14 cellular contexts compared by ENCODE assay signal in the genomic region with DNA sequence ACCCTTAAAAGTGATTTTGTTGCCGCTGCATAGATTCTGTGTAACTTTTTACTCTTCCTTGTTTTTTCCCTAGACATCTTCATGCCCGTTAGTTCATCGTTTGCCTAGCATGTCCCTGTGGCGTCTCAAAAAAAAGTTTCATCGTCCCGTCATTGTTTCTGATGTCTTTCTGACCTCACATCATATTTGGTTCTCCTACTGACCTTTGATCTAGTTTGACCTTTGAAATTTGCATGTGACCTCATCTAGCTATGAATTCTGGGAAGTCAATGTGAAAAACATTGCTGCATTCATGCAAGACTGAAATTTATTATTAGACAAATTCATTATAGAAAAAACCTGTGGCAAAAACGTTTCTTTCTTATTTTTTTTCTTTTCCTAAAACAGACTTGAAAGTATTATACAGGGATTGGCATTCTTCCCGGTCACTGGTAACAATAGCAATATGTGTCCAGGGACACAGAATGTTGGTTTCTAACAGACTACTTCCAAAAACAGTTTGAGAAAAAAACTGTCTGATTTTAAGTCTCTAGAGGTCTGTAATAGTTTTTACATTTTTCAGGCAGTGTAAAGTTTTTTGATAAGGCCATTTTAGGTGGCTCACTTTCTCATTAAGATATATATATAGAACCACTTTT.
DNase-seq lines count a peak whose midpoint lies in the region; ATAC-seq and TF ChIP-seq lines count a peak whose summit lies in the region.
"Had no signal": no experiment of that assay in that cellular context is flagged by ENCODE, and none has a peak within 500 bp of the region (broad histone marks: within the 10 kb centered on the region; RNA-seq: fewer than 3 reads in every experiment).

No MANE protein-coding gene starts in this region.

- peak; percentile 30 for DNase-seq in choroid plexus epithelial cell (ENCODE audit: low read depth)
- no peak for DNase-seq in mesenchymal stem cell
- DNase-seq in left lung: no peak
- no peak for DNase-seq in activated T-cell treated with anti-CD3 and anti-CD28 coated beads, Interleukin-2, amount 50 U/mL, for 1 hour
- DNase-seq: activated effector memory CD4-positive, alpha-beta T cell treated with anti-CD3 and anti-CD28 coated beads, Interleukin-2, amount 50 U/mL, for 16 hours; islet precursor cell; NCI-H2029; PC-9; stimulated activated naive CD8-positive, alpha-beta T cell treated with anti-CD3 and anti-CD28 coated beads, Interleukin-15, amount 100 ng/mL, for 72 hours had no signal

- H3K4ac ChIP-seq in mesenchymal stem cell (ENCODE audit: low read depth in 1 of 2, low read length in 2 of 2): no peak overlapping the region

- peaks cover 47 to 94% (median 68%) of the 10 kb centered on the region in 11 experiments for H3K36me3 ChIP-seq in BLaER1 treated with 17β-estradiol and CSF1 and Interleukin-3, amounts not matched to agents 10 nM and 100 nM
- H3K36me3 ChIP-seq in mesenchymal stem cell (ENCODE audit: control insufficient read depth in 1 of 2, insufficient read depth in 2 of 2, low read depth in 1 of 2, low read length in 2 of 2) (peaks cover 22 to 31% of the 10 kb centered on the region in 2 experiments), left lung (peaks cover 0 to 92% of the 10 kb centered on the region in 2 donors)

- WGBS in mesenchymal stem cell: 96% methylated on average over 7 of the region's 8 CpGs

- H4K91ac ChIP-seq in mesenchymal stem cell (ENCODE audit: low read length): no peak overlapping the region

- peak overlapping the region in 9 of 11 experiments; percentile 68 to 82 (median 79); a peak in 18 of 22 replicates for H3K27ac ChIP-seq in BLaER1 treated with 17β-estradiol and CSF1 and Interleukin-3, amounts not matched to agents 10 nM and 100 nM
- no peak overlapping the region for H3K27ac ChIP-seq in mesenchymal stem cell (ENCODE audit: low read length, poor library complexity, severe bottlenecking)
- no peak overlapping the region for H3K27ac ChIP-seq in left lung
- H3K27ac ChIP-seq: neutrophil, PC-9 had no signal

- peak overlapping the region in 2 of 3 donors; percentile 7 to 86 for H3K27ac Mint-ChIP-seq in IgD-negative memory B cell

- ATAC-seq in GM18861 (IDR thresholded peaks at IDR 0.05; ENCODE audit: unreplicated experiment) (no peak), left lung (no peak), GM21515 (IDR thresholded peaks at IDR 0.05; ENCODE audit: unreplicated experiment) (no peak)
- ATAC-seq: stimulated activated naive CD8-positive, alpha-beta T cell treated with anti-CD3 and anti-CD28 coated beads, Interleukin-15, amount 100 ng/mL, for 72 hours had no signal

- H3K23ac ChIP-seq in mesenchymal stem cell (ENCODE audit: low read length in 2 of 2): no peak overlapping the region

- peaks cover 4% of the 10 kb centered on the region for H3K36me3 Mint-ChIP-seq in IgD-negative memory B cell

- no peaks in the 10 kb centered on the region for H3K79me1 ChIP-seq in mesenchymal stem cell (replicated peaks; ENCODE audit: low read length, poor library complexity, severe bottlenecking)

- no peaks in the 10 kb centered on the region for H3K9me3 Mint-ChIP-seq in IgD-negative memory B cell
- H3K9me3 Mint-ChIP-seq: stimulated activated naive CD8-positive, alpha-beta T cell treated with anti-CD3 and anti-CD28 coated beads, Interleukin-15, amount 100 ng/mL, for 72 hours had no signal

- no peak overlapping the region for H2AK5ac ChIP-seq in mesenchymal stem cell (ENCODE audit: low read length, severe bottlenecking)

- no peak overlapping the region for H2BK12ac ChIP-seq in mesenchymal stem cell (ENCODE audit: low read length in 2 of 2)

- peaks cover 14 to 22% (median 20%) of the 10 kb centered on the region in 3 donors for H3K4me1 Mint-ChIP-seq in IgD-negative memory B cell

- no peak for TF ChIP-seq CTCF in choroid plexus epithelial cell (conservative IDR thresholded peaks at IDR 0.05; ENCODE audit: low read depth, low read length)
- no peak for TF ChIP-seq CTCF in left lung (IDR thresholded peaks at IDR 0.05)

- H2BK15ac ChIP-seq in mesenchymal stem cell (ENCODE audit: low read depth, poor library complexity, severe bottlenecking): no peak overlapping the region

- H3K4me2 ChIP-seq in BLaER1 treated with 17β-estradiol and CSF1 and Interleukin-3, amounts not matched to agents 10 nM and 100 nM: peak overlapping the region; percentile 56 to 95 (median 90)
- no peak overlapping the region for H3K4me2 ChIP-seq in mesenchymal stem cell (ENCODE audit: low read length, poor library complexity, severe bottlenecking)
- H3K4me2 ChIP-seq: PC-9 had no signal

- H3K9me3 ChIP-seq in BLaER1 treated with 17β-estradiol and CSF1 and Interleukin-3, amounts not matched to agents 10 nM and 100 nM (replicated peaks in 1 of 11): no peaks in the 10 kb centered on the region
- H3K9me3 ChIP-seq in mesenchymal stem cell (ENCODE audit: control insufficient read depth, low read length) (no peaks in the 10 kb centered on the region), left lung (no peaks in the 10 kb centered on the region)
- H3K9me3 ChIP-seq: neutrophil had no signal

- H3K27me3 Mint-ChIP-seq in IgD-negative memory B cell: no peaks in the 10 kb centered on the region
- H3K27me3 Mint-ChIP-seq: stimulated activated naive CD8-positive, alpha-beta T cell treated with anti-CD3 and anti-CD28 coated beads, Interleukin-15, amount 100 ng/mL, for 72 hours had no signal

- peaks cover 65 to 100% (median 92%) of the 10 kb centered on the region in 10 experiments for H3K4me1 ChIP-seq in BLaER1 treated with 17β-estradiol and CSF1 and Interleukin-3, amounts not matched to agents 10 nM and 100 nM
- H3K4me1 ChIP-seq in mesenchymal stem cell (ENCODE audit: control insufficient read depth, insufficient read depth, low read depth, low read length) (no peaks in the 10 kb centered on the region), left lung (peaks cover 3 to 38% of the 10 kb centered on the region in 2 donors)

- H3K9ac ChIP-seq in BLaER1 treated with 17β-estradiol and CSF1 and Interleukin-3, amounts not matched to agents 10 nM and 100 nM: peak overlapping the region in 7 of 11 experiments; percentile 4 to 76 (median 55); a peak in 11 of 22 replicates
- H3K9ac ChIP-seq in mesenchymal stem cell (ENCODE audit: low read length): peak overlapping the region; percentile 57

- no peak overlapping the region for H2BK120ac ChIP-seq in mesenchymal stem cell (ENCODE audit: low read depth, low read length)

- no peak overlapping the region for H3K14ac ChIP-seq in mesenchymal stem cell (ENCODE audit: low read length in 2 of 2)

- H3K4me3 Mint-ChIP-seq in IgD-negative memory B cell: no peak overlapping the region
- H3K4me3 Mint-ChIP-seq: stimulated activated naive CD8-positive, alpha-beta T cell treated with anti-CD3 and anti-CD28 coated beads, Interleukin-15, amount 100 ng/mL, for 72 hours had no signal

- H3K4me3 ChIP-seq in BLaER1 treated with 17β-estradiol and CSF1 and Interleukin-3, amounts not matched to agents 10 nM and 100 nM: peak overlapping the region in 1 of 10 experiments; percentile 26; a peak in 2 of 20 replicates
- H3K4me3 ChIP-seq in choroid plexus epithelial cell (ENCODE audit: low read depth, low read length) (no peak overlapping the region), mesenchymal stem cell (ENCODE audit: insufficient read depth in 1 of 2, low read depth in 1 of 2, low read length in 2 of 2) (no peak overlapping the region), left lung (no peak overlapping the region)
- H3K4me3 ChIP-seq: PC-9 had no signal

- H2AFZ ChIP-seq in mesenchymal stem cell (ENCODE audit: low read depth, low read length): no peak overlapping the region
- H2AFZ ChIP-seq: PC-9 had no signal

- no peaks in the 10 kb centered on the region for H3K27me3 ChIP-seq in BLaER1 treated with 17β-estradiol and CSF1 and Interleukin-3, amounts not matched to agents 10 nM and 100 nM
- H3K27me3 ChIP-seq in mesenchymal stem cell (ENCODE audit: control insufficient read depth in 1 of 2, insufficient read depth in 1 of 2, low read length in 2 of 2) (no peaks in the 10 kb centered on the region), left lung (no peaks in the 10 kb centered on the region)
- H3K27me3 ChIP-seq: neutrophil had no signal

- H4K20me1 ChIP-seq in BLaER1 treated with 17β-estradiol and CSF1 and Interleukin-3, amounts not matched to agents 10 nM and 100 nM: peaks cover 0 to 60% (median 31%) of the 10 kb centered on the region in 11 experiments; a peak in 13 of 22 replicates

- no peak overlapping the region for H4K8ac ChIP-seq in mesenchymal stem cell (ENCODE audit: low read length)

- H2BK5ac ChIP-seq in mesenchymal stem cell (ENCODE audit: low read depth, low read length, poor library complexity, severe bottlenecking): no peak overlapping the region

- H3K18ac ChIP-seq in mesenchymal stem cell (ENCODE audit: low read depth in 1 of 2, low read length in 2 of 2): no peak overlapping the region

- intact Hi-C loops in left lung (cut with DNase I): no loop called here

Comparison
In these comparisons a context has a peak if more than half of its experiments do, and no peak if none do; other contexts are left out.
1. H3K27ac ChIP-seq: peak in BLaER1 treated with 17β-estradiol and CSF1 and Interleukin-3, amounts not matched to agents 10 nM and 100 nM (9 of 11); none in mesenchymal stem cell (single experiment) and left lung (0 of 2).